In the genomic region with DNA sequence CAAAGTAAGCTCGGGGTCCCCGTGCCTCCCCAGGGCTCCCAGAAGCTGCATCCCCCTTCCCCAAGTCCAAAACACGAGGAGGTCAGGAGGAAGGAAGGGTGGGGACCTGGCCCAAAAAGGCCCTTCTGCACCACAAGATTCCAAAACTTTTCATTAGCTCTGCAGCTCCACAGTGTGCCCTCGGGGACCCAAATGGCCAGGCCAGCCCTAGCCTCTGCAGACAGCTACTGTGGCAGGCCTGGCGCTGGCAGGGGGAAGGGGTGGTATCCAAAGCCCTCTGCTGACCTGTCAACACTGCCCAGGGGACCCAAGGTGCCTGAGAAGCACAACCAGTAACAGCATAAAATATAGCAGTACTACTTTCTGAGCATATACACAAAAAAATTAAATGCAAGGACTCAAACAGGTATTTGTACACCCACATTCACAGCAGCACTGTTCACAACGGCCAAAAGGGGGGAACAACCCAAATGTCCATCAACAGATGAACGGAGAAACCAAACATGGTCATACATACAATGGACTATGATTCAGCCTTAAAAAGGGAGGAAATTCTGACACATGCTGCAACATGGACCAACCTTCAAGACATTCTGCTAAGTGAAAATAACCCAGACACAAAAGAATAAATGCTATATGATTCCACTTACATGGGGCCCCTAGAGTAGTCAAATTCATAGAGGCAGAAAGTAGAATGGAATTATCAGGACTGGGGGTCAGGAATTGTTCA, we compare ENCODE assay signal across 12 cellular contexts. TPM values are rescaled to one million over a fixed set of nuclear protein-coding genes. Genes with fewer than 3 reads are reported as not detected.
DNase-seq lines count a peak whose midpoint lies in the region; TF ChIP-seq lines count a peak whose summit lies in the region.
"Had no signal": no experiment of that assay in that cellular context is flagged by ENCODE, and none has a peak within 500 bp of the region (broad histone marks: within the 10 kb centered on the region; RNA-seq: fewer than 3 reads in every experiment).

No MANE protein-coding gene starts in this region.

- H3K27ac ChIP-seq in colonic mucosa (peak overlapping the region; percentile 39), mucosa of rectum (ENCODE audit: low read depth in 2 of 2, low read length in 2 of 2) (peak overlapping the region; percentile 7 to 78)

- no peak overlapping the region for H3K4me3 Mint-ChIP-seq in activated T-cell treated with anti-CD3 and anti-CD28 coated beads, Interleukin-2, amount 50 U/mL, for 24 hours
- H3K4me3 Mint-ChIP-seq in type B pancreatic cell = no peak overlapping the region
- no peak overlapping the region for H3K4me3 Mint-ChIP-seq in Caco-2 (ENCODE audit: unreplicated experiment)

- peaks cover 10% of the 10 kb centered on the region for H3K36me3 Mint-ChIP-seq in activated T-cell treated with anti-CD3 and anti-CD28 coated beads, Interleukin-2, amount 50 U/mL, for 24 hours (ENCODE audit: low read depth)
- H3K36me3 Mint-ChIP-seq in type B pancreatic cell (peaks cover 8% of the 10 kb centered on the region), Caco-2 (ENCODE audit: insufficient read depth, unreplicated experiment) (peaks cover 22% of the 10 kb centered on the region)

- H3K27me3 Mint-ChIP-seq in activated T-cell treated with anti-CD3 and anti-CD28 coated beads, Interleukin-2, amount 50 U/mL, for 24 hours = no peaks in the 10 kb centered on the region
- H3K27me3 Mint-ChIP-seq in type B pancreatic cell = no peaks in the 10 kb centered on the region
- H3K27me3 Mint-ChIP-seq in Caco-2 (ENCODE audit: insufficient read depth, unreplicated experiment) = no peaks in the 10 kb centered on the region

- H3K36me3 ChIP-seq in colonic mucosa = no peaks in the 10 kb centered on the region
- no peaks in the 10 kb centered on the region for H3K36me3 ChIP-seq in mucosa of rectum (ENCODE audit: control insufficient read depth in 2 of 2, insufficient read depth in 2 of 2, low read length in 2 of 2)
- no peaks in the 10 kb centered on the region for H3K36me3 ChIP-seq in Caco-2 (ENCODE audit: control insufficient read depth, insufficient read depth, low read length)

- TF ChIP-seq CTCF in colonic mucosa (IDR thresholded peaks at IDR 0.05) = no peak
- no peak for TF ChIP-seq CTCF in type B pancreatic cell (conservative IDR thresholded peaks at IDR 0.05)
- TF ChIP-seq CTCF in Caco-2 (IDR thresholded peaks at IDR 0.05; ENCODE audit: insufficient read depth in 1 of 2, low read depth in 1 of 2, low read length in 1 of 2, severe bottlenecking in 1 of 2, unreplicated experiment in 1 of 2) = no peak

- CTCF ChIA-PET in Caco-2 (lab: Charles Lee) = no interaction called here

- H3K9ac ChIP-seq in colonic mucosa (ENCODE audit: low read depth in 2 of 2, low read length in 2 of 2) (peak overlapping the region; percentile 45 to 63), mucosa of rectum (ENCODE audit: low read depth in 1 of 2, low read length in 2 of 2) (no peak overlapping the region)

- H3K9me3 ChIP-seq in colonic mucosa = no peaks in the 10 kb centered on the region
- no peaks in the 10 kb centered on the region for H3K9me3 ChIP-seq in mucosa of rectum (ENCODE audit: control insufficient read depth in 2 of 2, low read length in 2 of 2)
- no peaks in the 10 kb centered on the region for H3K9me3 ChIP-seq in Caco-2
- H3K9me3 ChIP-seq: body of pancreas had no signal

- H3K9me3 Mint-ChIP-seq in activated T-cell treated with anti-CD3 and anti-CD28 coated beads, Interleukin-2, amount 50 U/mL, for 24 hours = no peaks in the 10 kb centered on the region
- no peaks in the 10 kb centered on the region for H3K9me3 Mint-ChIP-seq in type B pancreatic cell
- H3K9me3 Mint-ChIP-seq in Caco-2 (ENCODE audit: unreplicated experiment) = no peaks in the 10 kb centered on the region

- peaks cover 88% of the 10 kb centered on the region for H3K4me1 Mint-ChIP-seq in activated T-cell treated with anti-CD3 and anti-CD28 coated beads, Interleukin-2, amount 50 U/mL, for 24 hours (ENCODE audit: low read depth)
- H3K4me1 Mint-ChIP-seq in type B pancreatic cell (ENCODE audit: unreplicated experiment) (peaks cover 75% of the 10 kb centered on the region), Caco-2 (ENCODE audit: low read depth, unreplicated experiment) (peaks cover 24% of the 10 kb centered on the region)

- intact Hi-C loops in colonic mucosa (cut with DNase I) = no loop called here
- intact Hi-C loops in Caco-2 (cut with micrococcal nuclease; ENCODE audit: unreplicated experiment) = no loop called here

- H3K4me3 ChIP-seq in colonic mucosa (no peak overlapping the region), mucosa of rectum (ENCODE audit: low read length in 2 of 2) (no peak overlapping the region), Caco-2 (ENCODE audit: low read depth, low read length) (no peak overlapping the region)
- H3K4me3 ChIP-seq: body of pancreas had no signal

- peak overlapping the region; percentile 84 for H3K27ac Mint-ChIP-seq in activated T-cell treated with anti-CD3 and anti-CD28 coated beads, Interleukin-2, amount 50 U/mL, for 24 hours
- H3K27ac Mint-ChIP-seq in type B pancreatic cell (peak overlapping the region; percentile 44), Caco-2 (ENCODE audit: unreplicated experiment) (no peak overlapping the region)

- no peaks in the 10 kb centered on the region for H3K27me3 ChIP-seq in colonic mucosa
- no peaks in the 10 kb centered on the region for H3K27me3 ChIP-seq in mucosa of rectum (ENCODE audit: control insufficient read depth in 2 of 2, insufficient read depth in 2 of 2, low read length in 2 of 2)
- H3K27me3 ChIP-seq in Caco-2 (replicated peaks; ENCODE audit: control insufficient read depth, insufficient read depth, low read length) = no peaks in the 10 kb centered on the region
- H3K27me3 ChIP-seq: body of pancreas had no signal

- DNase-seq in activated T-cell treated with anti-CD3 and anti-CD28 coated beads, Interleukin-2, amount 50 U/mL, for 24 hours = no peak
- DNase-seq in activated T-cell treated with anti-CD3 and anti-CD28 coated beads, Interleukin-2, amount 50 U/mL, for 48 hours = no peak
- DNase-seq in colonic mucosa (no peak), type B pancreatic cell (ENCODE audit: extremely low spot score, unreplicated experiment) (no peak), Caco-2 (no peak), HCEC 1CT (no peak), epidermal melanocyte (ENCODE audit: insufficient read length, low spot score) (no peak)
- DNase-seq: ACHN; activated CD8-positive, alpha-beta memory T cell treated with anti-CD3 and anti-CD28 coated beads for 24 hours; body of pancreas; hippocampal formation had no signal

- H3K4me1 ChIP-seq in colonic mucosa = peaks cover 46% of the 10 kb centered on the region
- peaks cover 59 to 66% of the 10 kb centered on the region in 2 donors for H3K4me1 ChIP-seq in mucosa of rectum (ENCODE audit: control insufficient read depth in 2 of 2, insufficient read depth in 2 of 2, low read length in 2 of 2)
- H3K4me1 ChIP-seq in Caco-2 = peaks cover 25% of the 10 kb centered on the region

- POLR2A ChIA-PET in Caco-2 (lab: Charles Lee) = interaction anchor here (0.6 kb wide), 1 partner anchor 23 kb away, joined by 7 read pairs; no protein-coding TSS in a partner anchor

- BruUV-seq in Caco-2 (replicated peaks; lab: Mats Ljungman, UMichigan) = no TSS peak

RNA-seq across cellular contexts. Expression of a gene that starts 29.7 kb away (rescaled TPM):
- total RNA-seq in colonic mucosa (100 to 1,000 TPM; 106 to 185 TPM), type B pancreatic cell (ENCODE audit: low replicate concordance) (128 and 176 TPM in 2 replicates), Caco-2 (2022) (170 and 181 TPM in 2 replicates)

Comparison
In these comparisons a context has a peak if more than half of its experiments do, and no peak if none do; other contexts are left out.
1. H3K9ac ChIP-seq: peak in colonic mucosa (2 of 2); none in mucosa of rectum (0 of 2).